In the genomic region with DNA sequence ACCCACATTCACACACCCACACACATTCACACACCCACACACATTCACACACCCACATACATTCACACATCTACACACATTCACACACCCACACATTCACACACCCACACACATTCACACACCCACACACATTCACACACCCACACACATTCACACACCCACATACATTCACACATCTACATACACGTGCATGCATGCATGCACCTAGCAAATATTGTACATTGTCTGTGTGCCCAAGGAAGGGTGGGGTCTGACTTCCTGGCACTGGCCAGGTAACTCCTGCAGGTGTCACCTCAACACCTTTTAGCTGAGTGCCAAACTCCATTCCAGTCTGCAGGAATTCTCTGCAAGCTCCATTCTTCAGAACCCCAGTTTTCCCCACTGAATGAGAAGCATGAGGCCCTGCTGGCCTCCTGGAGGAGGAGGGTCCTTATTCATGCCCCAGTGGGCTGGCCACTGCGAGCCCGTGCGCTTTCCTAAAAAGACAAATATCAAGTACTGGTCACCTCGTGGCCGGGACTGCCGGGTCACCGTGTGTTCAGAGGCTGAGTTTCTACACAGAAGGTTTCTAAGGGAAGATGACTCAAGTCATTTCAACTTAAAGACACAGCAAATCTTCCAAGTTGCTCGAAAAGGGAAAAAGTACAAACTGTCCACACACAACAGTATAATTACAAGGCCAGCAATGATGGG, we compare ENCODE assay signal across 10 cellular contexts.
DNase-seq lines count a peak whose midpoint lies in the region; ATAC-seq and TF ChIP-seq lines count a peak whose summit lies in the region.
"Had no signal": no experiment of that assay in that cellular context is flagged by ENCODE, and none has a peak within 500 bp of the region (broad histone marks: within the 10 kb centered on the region; RNA-seq: fewer than 3 reads in every experiment).

No MANE protein-coding gene starts in this region.

- WGBS in sigmoid colon, 2 donors, result 37 to 78% methylated on average over 9 of the region's 9 CpGs
- WGBS in prostate gland, result 69% methylated on average over 9 of the region's 9 CpGs

- peaks cover 33% of the 10 kb centered on the region for H3K4me1 ChIP-seq in MM.1S (ENCODE audit: low read length)
- peaks cover 44% of the 10 kb centered on the region for H3K4me1 ChIP-seq in colonic mucosa
- peaks cover 0 to 100% (median 98%) of the 10 kb centered on the region in 4 donors for H3K4me1 ChIP-seq in sigmoid colon
- H3K4me1 ChIP-seq in prostate gland (replicated peaks), result peaks cover 31% of the 10 kb centered on the region

- H3K4me2 ChIP-seq in MM.1S (ENCODE audit: low read depth, low read length), result peak overlapping the region; percentile 95; the same call in 1 of the 2 replicates

- H3K36me3 ChIP-seq in MM.1S (replicated peaks; ENCODE audit: insufficient read depth, low read length) (no peaks in the 10 kb centered on the region), colonic mucosa (no peaks in the 10 kb centered on the region), sigmoid colon (no peaks in the 10 kb centered on the region), prostate gland (no peaks in the 10 kb centered on the region)

- H3K4me3 ChIP-seq in MM.1S (ENCODE audit: low read length) (no peak overlapping the region), colonic mucosa (no peak overlapping the region), sigmoid colon (no peak overlapping the region), prostate gland (no peak overlapping the region)

- TF ChIP-seq POLR2A in sigmoid colon (IDR thresholded peaks at IDR 0.05) (no peak), prostate gland (IDR thresholded peaks at IDR 0.05) (no peak)

- H3K9ac ChIP-seq in MM.1S (ENCODE audit: low read length), result no peak overlapping the region
- H3K9ac ChIP-seq in colonic mucosa (ENCODE audit: low read depth in 2 of 2, low read length in 2 of 2), result peak overlapping the region in 1 of 2 donors; percentile 72

- intact Hi-C loops in activated CD8-positive, alpha-beta T cell treated with anti-CD3 and anti-CD28 coated beads for 36 hours (cut with micrococcal nuclease), result loop anchor here (5.0 kb wide), 1 partner anchor 33 kb away; no protein-coding TSS in a partner anchor
- intact Hi-C loops in colonic mucosa (cut with DNase I) (no loop called here), sigmoid colon (cut with DNase I) (no loop called here), prostate gland (cut with DNase I) (no loop called here)

- H3K9me2 ChIP-seq in MM.1S (replicated peaks; ENCODE audit: insufficient read depth, low read length), result no peaks in the 10 kb centered on the region

- H3K79me2 ChIP-seq in MM.1S (ENCODE audit: low read length), result peaks cover 87% of the 10 kb centered on the region

- DNase-seq in activated CD8-positive, alpha-beta T cell treated with anti-CD3 and anti-CD28 coated beads for 36 hours, result peak; percentile 4
- no peak for DNase-seq in activated CD8-positive, alpha-beta T cell treated with anti-CD3 and anti-CD28 coated beads, Interleukin-2, amount 10 ng/mL, durations not matched to agents 7 days and 5 days
- DNase-seq in MM.1S, result no peak
- DNase-seq in colonic mucosa, result peak; percentile 50
- DNase-seq in sigmoid colon, result no peak
- DNase-seq in hepatic stellate cell (ENCODE audit: low spot score), result no peak
- DNase-seq in osteocyte (ENCODE audit: extremely low spot score, unreplicated experiment), result no peak
- no peak for DNase-seq in prostate gland (ENCODE audit: low spot score)
- DNase-seq: mesenchymal stem cell, NCI-H1092 treated with DMSO at 0.1 percent for 48 hours had no signal

- H3K9me3 ChIP-seq in MM.1S (replicated peaks; ENCODE audit: insufficient read depth, low read length), result no peaks in the 10 kb centered on the region
- no peaks in the 10 kb centered on the region for H3K9me3 ChIP-seq in colonic mucosa
- no peaks in the 10 kb centered on the region for H3K9me3 ChIP-seq in sigmoid colon
- no peaks in the 10 kb centered on the region for H3K9me3 ChIP-seq in prostate gland

- no peaks in the 10 kb centered on the region for H3K9me3 Mint-ChIP-seq in activated CD8-positive, alpha-beta T cell treated with anti-CD3 and anti-CD28 coated beads for 36 hours
- no peaks in the 10 kb centered on the region for H3K9me3 Mint-ChIP-seq in activated CD8-positive, alpha-beta T cell treated with anti-CD3 and anti-CD28 coated beads, Interleukin-2, amount 10 ng/mL, durations not matched to agents 7 days and 5 days (ENCODE audit: insufficient read depth)
- no peaks in the 10 kb centered on the region for H3K9me3 Mint-ChIP-seq in osteocyte (ENCODE audit: unreplicated experiment)

- TF ChIP-seq EP300 in sigmoid colon (IDR thresholded peaks at IDR 0.05), result no peak

- peaks cover 71% of the 10 kb centered on the region for H3K4me1 Mint-ChIP-seq in activated CD8-positive, alpha-beta T cell treated with anti-CD3 and anti-CD28 coated beads for 36 hours (ENCODE audit: low read depth)
- H3K4me1 Mint-ChIP-seq in activated CD8-positive, alpha-beta T cell treated with anti-CD3 and anti-CD28 coated beads, Interleukin-2, amount 10 ng/mL, durations not matched to agents 7 days and 5 days (ENCODE audit: low read depth), result peaks cover 89% of the 10 kb centered on the region
- peaks cover 41% of the 10 kb centered on the region for H3K4me1 Mint-ChIP-seq in osteocyte (ENCODE audit: unreplicated experiment)

- no peak overlapping the region for H3K4me3 Mint-ChIP-seq in activated CD8-positive, alpha-beta T cell treated with anti-CD3 and anti-CD28 coated beads for 36 hours
- no peak overlapping the region for H3K4me3 Mint-ChIP-seq in activated CD8-positive, alpha-beta T cell treated with anti-CD3 and anti-CD28 coated beads, Interleukin-2, amount 10 ng/mL, durations not matched to agents 7 days and 5 days
- no peak overlapping the region for H3K4me3 Mint-ChIP-seq in osteocyte (ENCODE audit: unreplicated experiment)

- peaks cover 13% of the 10 kb centered on the region for H3K27me3 Mint-ChIP-seq in activated CD8-positive, alpha-beta T cell treated with anti-CD3 and anti-CD28 coated beads for 36 hours
- H3K27me3 Mint-ChIP-seq in activated CD8-positive, alpha-beta T cell treated with anti-CD3 and anti-CD28 coated beads, Interleukin-2, amount 10 ng/mL, durations not matched to agents 7 days and 5 days (ENCODE audit: low read depth), result no peaks in the 10 kb centered on the region
- no peaks in the 10 kb centered on the region for H3K27me3 Mint-ChIP-seq in osteocyte (ENCODE audit: unreplicated experiment)

- POLR2A ChIA-PET in activated CD8-positive, alpha-beta T cell treated with anti-CD3 and anti-CD28 coated beads for 36 hours (lab: Charles Lee), result no interaction called here
- POLR2A ChIA-PET in activated CD8-positive, alpha-beta T cell treated with anti-CD3 and anti-CD28 coated beads, Interleukin-2, amount 10 ng/mL, durations not matched to agents 7 days and 5 days (lab: Charles Lee), result interaction anchor here (0.6 to 1.1 kb wide), 2 partner anchors 16 to 93 kb away, joined by 3 to 4 read pairs; no protein-coding TSS in a partner anchor

- CTCF ChIA-PET in activated CD8-positive, alpha-beta T cell treated with anti-CD3 and anti-CD28 coated beads for 36 hours (lab: Charles Lee), result interaction anchor here (1.0 to 2.4 kb wide), 4 partner anchors 10 to 127 kb away, joined by 3 to 10 read pairs (median 4); no protein-coding TSS in a partner anchor
- CTCF ChIA-PET in activated CD8-positive, alpha-beta T cell treated with anti-CD3 and anti-CD28 coated beads, Interleukin-2, amount 10 ng/mL, durations not matched to agents 7 days and 5 days (lab: Charles Lee), result interaction anchor here (1.0 to 4.2 kb wide), 5 partner anchors 15 to 129 kb away, joined by 3 to 37 read pairs (median 3); no protein-coding TSS in a partner anchor

- peaks cover 6% of the 10 kb centered on the region for H3K36me3 Mint-ChIP-seq in activated CD8-positive, alpha-beta T cell treated with anti-CD3 and anti-CD28 coated beads for 36 hours (ENCODE audit: low read depth)
- H3K36me3 Mint-ChIP-seq in activated CD8-positive, alpha-beta T cell treated with anti-CD3 and anti-CD28 coated beads, Interleukin-2, amount 10 ng/mL, durations not matched to agents 7 days and 5 days (ENCODE audit: low read depth), result peaks cover 28% of the 10 kb centered on the region
- H3K36me3 Mint-ChIP-seq in osteocyte (ENCODE audit: unreplicated experiment), result no peaks in the 10 kb centered on the region

- no peaks in the 10 kb centered on the region for H4K20me1 ChIP-seq in MM.1S (ENCODE audit: insufficient read depth, low read length)

- peaks cover 14% of the 10 kb centered on the region; the same call in 1 of the 2 replicates for H3F3A ChIP-seq in MM.1S (ENCODE audit: insufficient read depth, low read length)

- H3K27ac ChIP-seq in MM.1S (ENCODE audit: low read length) (no peak overlapping the region), colonic mucosa (no peak overlapping the region), sigmoid colon (peak overlapping the region; percentile 33 to 84 (median 73)), prostate gland (no peak overlapping the region)

- no peak for ATAC-seq in activated CD8-positive, alpha-beta T cell treated with anti-CD3 and anti-CD28 coated beads for 36 hours
- ATAC-seq in activated CD8-positive, alpha-beta T cell treated with anti-CD3 and anti-CD28 coated beads, Interleukin-2, amount 10 ng/mL, durations not matched to agents 7 days and 5 days, result no peak

- no peak overlapping the region for H2AFZ ChIP-seq in MM.1S (ENCODE audit: low read length)

- H3K27ac Mint-ChIP-seq in activated CD8-positive, alpha-beta T cell treated with anti-CD3 and anti-CD28 coated beads for 36 hours, result no peak overlapping the region
- H3K27ac Mint-ChIP-seq in activated CD8-positive, alpha-beta T cell treated with anti-CD3 and anti-CD28 coated beads, Interleukin-2, amount 10 ng/mL, durations not matched to agents 7 days and 5 days, result no peak overlapping the region
- no peak overlapping the region for H3K27ac Mint-ChIP-seq in osteocyte (ENCODE audit: unreplicated experiment)

- no peak for TF ChIP-seq CTCF in activated CD8-positive, alpha-beta T cell treated with anti-CD3 and anti-CD28 coated beads for 36 hours (IDR thresholded peaks at IDR 0.05)
- TF ChIP-seq CTCF in MM.1S (IDR thresholded peaks at IDR 0.05; ENCODE audit: low read length), result no peak; the same call in 1 of the 2 replicates
- TF ChIP-seq CTCF in colonic mucosa (IDR thresholded peaks at IDR 0.05), result peak; percentile 22
- no peak for TF ChIP-seq CTCF in sigmoid colon (IDR thresholded peaks at IDR 0.05)
- TF ChIP-seq CTCF in osteocyte (IDR thresholded peaks at IDR 0.05), result no peak
- TF ChIP-seq CTCF in prostate gland (IDR thresholded peaks at IDR 0.05), result no peak

- H3K27me3 ChIP-seq in MM.1S (replicated peaks; ENCODE audit: insufficient read depth, low read length), result no peaks in the 10 kb centered on the region
- no peaks in the 10 kb centered on the region for H3K27me3 ChIP-seq in colonic mucosa
- H3K27me3 ChIP-seq in sigmoid colon, result no peaks in the 10 kb centered on the region
- H3K27me3 ChIP-seq in prostate gland (replicated peaks; ENCODE audit: insufficient read depth), result no peaks in the 10 kb centered on the region

Comparison
In these comparisons a context has a peak if more than half of its experiments do, and no peak if none do; other contexts are left out.
1. DNase-seq: peak in activated CD8-positive, alpha-beta T cell treated with anti-CD3 and anti-CD28 coated beads for 36 hours (single experiment) and colonic mucosa (single experiment); none in activated CD8-positive, alpha-beta T cell treated with anti-CD3 and anti-CD28 coated beads, Interleukin-2, amount 10 ng/mL, durations not matched to agents 7 days and 5 days (single experiment), MM.1S (single experiment), sigmoid colon (single experiment), hepatic stellate cell (single experiment), osteocyte (single experiment) and prostate gland (single experiment).
2. H3K27ac ChIP-seq: peak in sigmoid colon (4 of 4); none in MM.1S (single experiment), colonic mucosa (single experiment) and prostate gland (0 of 2).